ENCODE assay signal across 19 cellular contexts in genomic region chr2:183995632-183996031, GRCh38.
A peak's percentile ranks its signal among the peaks of the same experiment; 100 is the strongest.
DNase-seq lines count a peak whose midpoint lies in the region; ATAC-seq, FAIRE-seq and TF ChIP-seq lines count a peak whose summit lies in the region.
"Had no signal": no experiment of that assay in that cellular context is flagged by ENCODE, and none has a peak within 500 bp of the region (broad histone marks: within the 10 kb centered on the region; RNA-seq: fewer than 3 reads in every experiment).

No MANE protein-coding gene starts in this region.

- ATAC-seq in HG03280 (IDR thresholded peaks at IDR 0.05; ENCODE audit: unreplicated experiment), result no peak

- no peak for TF ChIP-seq EP300 in suprapubic skin (IDR thresholded peaks at IDR 0.05)

- H3K27me3 Mint-ChIP-seq in astrocyte (ENCODE audit: low read depth, unreplicated experiment) (peaks cover 2% of the 10 kb centered on the region), MCF 10A (ENCODE audit: insufficient read depth, unreplicated experiment) (no peaks in the 10 kb centered on the region), HFFc6 (ENCODE audit: insufficient read depth) (no peaks in the 10 kb centered on the region)
- H3K27me3 Mint-ChIP-seq: memory B cell had no signal

- intact Hi-C loops in MCF 10A (cut with micrococcal nuclease), result no loop called here

- no peak overlapping the region for H3K27ac Mint-ChIP-seq in astrocyte (ENCODE audit: unreplicated experiment)
- H3K27ac Mint-ChIP-seq in MCF 10A (ENCODE audit: low read depth, unreplicated experiment), result no peak overlapping the region
- no peak overlapping the region for H3K27ac Mint-ChIP-seq in HFFc6
- H3K27ac Mint-ChIP-seq: CD14-positive monocyte, memory B cell had no signal

- H3K36me3 Mint-ChIP-seq in astrocyte (ENCODE audit: low read depth, unreplicated experiment), result peaks cover 2% of the 10 kb centered on the region
- H3K36me3 Mint-ChIP-seq in MCF 10A (ENCODE audit: insufficient read depth, unreplicated experiment), result no peaks in the 10 kb centered on the region
- H3K36me3 Mint-ChIP-seq in HFFc6 (ENCODE audit: low read depth), result 0 out of 2 replicates have a peak, but pooled peaks cover 3% of the 10 kb centered on the region
- H3K36me3 Mint-ChIP-seq: CD14-positive monocyte, memory B cell had no signal

- no peak overlapping the region for H3K4me3 Mint-ChIP-seq in astrocyte (ENCODE audit: unreplicated experiment)
- H3K4me3 Mint-ChIP-seq in MCF 10A (ENCODE audit: unreplicated experiment), result no peak overlapping the region
- no peak overlapping the region for H3K4me3 Mint-ChIP-seq in HFFc6
- H3K4me3 Mint-ChIP-seq: CD14-positive monocyte, memory B cell had no signal

- H3K4me1 Mint-ChIP-seq in astrocyte (ENCODE audit: low read depth, unreplicated experiment) (peaks cover 16% of the 10 kb centered on the region), MCF 10A (ENCODE audit: insufficient read depth, unreplicated experiment) (peaks cover 13% of the 10 kb centered on the region), HFFc6 (ENCODE audit: low read depth) (no peaks in the 10 kb centered on the region)
- H3K4me1 Mint-ChIP-seq: CD14-positive monocyte had no signal

- 93% methylated on average over 2 of the region's 2 CpGs for WGBS in suprapubic skin

- no peak overlapping the region for H2AFZ ChIP-seq in astrocyte (ENCODE audit: low read depth, low read length)
- H2AFZ ChIP-seq: parathyroid adenoma had no signal

- H3K27ac ChIP-seq in astrocyte (ENCODE audit: low read depth, low read length) (no peak overlapping the region), suprapubic skin (no peak overlapping the region)
- H3K27ac ChIP-seq: parathyroid adenoma, SJSA1 had no signal

- peak; percentile 60 for DNase-seq in G401 (ENCODE audit: low spot score)
- peak; percentile 45 for DNase-seq in NCI-H2171 (lab: John Stamatoyannopoulos, UW)
- DNase-seq in astrocyte (ENCODE audit: low read depth), result peak; percentile 79
- DNase-seq in midbrain (lab: John Stamatoyannopoulos, UW), result peak; percentile 1
- DNase-seq in MCF 10A (ENCODE audit: unreplicated experiment), result no peak
- no peak for DNase-seq in HFFc6
- DNase-seq in suprapubic skin (ENCODE audit: low spot score in 2 of 2), result no peak
- DNase-seq: activated CD4-positive, CD25-positive, alpha-beta regulatory T cell; anterior cingulate cortex; hypothalamus; NCI-H187; stimulated activated CD4-positive, alpha-beta T cell treated with anti-CD3 and anti-CD28 coated beads, Interleukin-2, amount 100 ng/mL, for 48 hours; stimulated activated naive CD4-positive, alpha-beta T cell had no signal

- CTCF ChIA-PET in MCF 10A (lab: Yijun Ruan, JAX), result interaction anchor here (0.5 kb wide), 1 partner anchor 1164 kb away, joined by 6 read pairs; no protein-coding TSS in a partner anchor

- TF ChIP-seq POLR2A in suprapubic skin (IDR thresholded peaks at IDR 0.05), result no peak

- H3K36me3 ChIP-seq in astrocyte (ENCODE audit: insufficient read depth, low read length), result no peaks in the 10 kb centered on the region
- H3K36me3 ChIP-seq in suprapubic skin, result no peaks in the 10 kb centered on the region
- H3K36me3 ChIP-seq: SJSA1 had no signal

- BruUV-seq in MCF 10A (replicated peaks; lab: Mats Ljungman, UMichigan), result no TSS peak

- H3K9me3 ChIP-seq in astrocyte (ENCODE audit: insufficient read depth, low read depth, low read length), result no peaks in the 10 kb centered on the region
- no peaks in the 10 kb centered on the region for H3K9me3 ChIP-seq in suprapubic skin
- H3K9me3 ChIP-seq: SJSA1 had no signal

- no peaks in the 10 kb centered on the region for H3K27me3 ChIP-seq in astrocyte (ENCODE audit: insufficient read depth, low read length)
- no peaks in the 10 kb centered on the region for H3K27me3 ChIP-seq in suprapubic skin
- H3K27me3 ChIP-seq: SJSA1 had no signal

- POLR2A ChIA-PET in MCF 10A (lab: Yijun Ruan, JAX), result no interaction called here

- FAIRE-seq in astrocyte (lab: Jason Lieb, UNC), result no peak
- FAIRE-seq: HTR-8/SVneo had no signal

- H3K9ac ChIP-seq in astrocyte (ENCODE audit: low read length), result no peak overlapping the region
- H3K9ac ChIP-seq: parathyroid adenoma had no signal

- H3K9me3 Mint-ChIP-seq in astrocyte (ENCODE audit: unreplicated experiment) (no peaks in the 10 kb centered on the region), MCF 10A (ENCODE audit: unreplicated experiment) (no peaks in the 10 kb centered on the region), HFFc6 (peaks cover 46% of the 10 kb centered on the region)

- in situ Hi-C loops in G401 (cut with HindIII; ENCODE audit: low sequenced_read_pairs), result no loop called here

- H3K4me3 ChIP-seq in astrocyte (ENCODE audit: insufficient read depth, low read depth, low read length), result no peak overlapping the region
- no peak overlapping the region for H3K4me3 ChIP-seq in suprapubic skin
- H3K4me3 ChIP-seq: SJSA1 had no signal

- TF ChIP-seq CTCF in astrocyte (IDR thresholded peaks at IDR 0.05; ENCODE audit: insufficient read depth, low read depth, low read length) (no peak), MCF 10A (IDR thresholded peaks at IDR 0.05; ENCODE audit: unreplicated experiment) (no peak), HFFc6 (IDR thresholded peaks at IDR 0.05) (no peak), suprapubic skin (IDR thresholded peaks at IDR 0.05) (no peak)

- no peaks in the 10 kb centered on the region for H4K20me1 ChIP-seq in astrocyte (ENCODE audit: insufficient read depth, low read length)

- peak overlapping the region; percentile 39 for H3K4me2 ChIP-seq in astrocyte (ENCODE audit: low read length)

- H3K79me2 ChIP-seq in astrocyte (ENCODE audit: insufficient read depth, low read length), result no peaks in the 10 kb centered on the region
- H3K79me2 ChIP-seq: parathyroid adenoma had no signal

- H3K4me1 ChIP-seq in astrocyte (ENCODE audit: insufficient read depth, low read length) (peaks cover 8% of the 10 kb centered on the region), suprapubic skin (no peaks in the 10 kb centered on the region)
- H3K4me1 ChIP-seq: parathyroid adenoma, SJSA1 had no signal

Comparison
In these comparisons a context has a peak if more than half of its experiments do, and no peak if none do; other contexts are left out.
1. DNase-seq: peak in G401 (single experiment), NCI-H2171 (single experiment), astrocyte (single experiment) and midbrain (single experiment); none in MCF 10A (single experiment), HFFc6 (single experiment) and suprapubic skin (0 of 2).